In genomic region chr22:47776329-47776728, GRCh38 we compare ENCODE assay signal across 16 cellular contexts.
"Had no signal": no experiment of that assay in that cellular context is flagged by ENCODE, and none has a peak within 500 bp of the region (broad histone marks: within the 10 kb centered on the region; RNA-seq: fewer than 3 reads in every experiment).

No MANE protein-coding gene starts in this region.

- H3K4me1 ChIP-seq: colonic mucosa, parathyroid adenoma had no signal

- H3K27me3 ChIP-seq: colonic mucosa, neutrophil had no signal

- DNase-seq: activated CD4-positive, alpha-beta T cell treated with anti-CD3 and anti-CD28 coated beads for 36 hours; activated CD8-positive, alpha-beta T cell treated with anti-CD3 and anti-CD28 coated beads for 36 hours; activated gamma-delta T cell; activated T-cell treated with anti-CD3 and anti-CD28 coated beads, Interleukin-2, amount 50 U/mL, for 4 hours; amniotic stem cell; central memory CD4-positive, alpha-beta T cell; colonic mucosa; foreskin melanocyte; midbrain; retina; T-helper 1 cell; T1000 had no signal

- ATAC-seq: activated CD4-positive, alpha-beta T cell treated with anti-CD3 and anti-CD28 coated beads for 36 hours; activated CD8-positive, alpha-beta T cell treated with anti-CD3 and anti-CD28 coated beads for 36 hours; activated naive CD4-positive, alpha-beta T cell treated with anti-CD3 and anti-CD28 coated beads, Interleukin-2, amount 50 U/mL, for 72 hours; activated T-cell treated with anti-CD3 and anti-CD28 coated beads, Interleukin-2, amount 50 U/mL, for 4 hours; stimulated activated effector memory CD8-positive, alpha-beta T cell treated with anti-CD3 and anti-CD28 coated beads, Interleukin-12 subunit alpha, Interleukin-12 subunit beta, amount 100 ng/mL, for 72 hours had no signal

- H3K27ac ChIP-seq: colonic mucosa, neutrophil, parathyroid adenoma had no signal
